Comparison of ENCODE assay signal across 20 cellular contexts in genomic region chr14:30580616-30581282, GRCh38.
"Had no signal": no experiment of that assay in that cellular context is flagged by ENCODE, and none has a peak within 500 bp of the region (broad histone marks: within the 10 kb centered on the region; RNA-seq: fewer than 3 reads in every experiment).

No MANE protein-coding gene starts in this region.

- H3K27me3 ChIP-seq: dorsolateral prefrontal cortex, heart right ventricle, transverse colon, uterus had no signal

- ATAC-seq: activated T-cell treated with anti-CD3 and anti-CD28 coated beads, Interleukin-2, amount 50 U/mL, for 72 hours; heart right ventricle; natural killer cell had no signal

- DNase-seq: activated CD4-positive, alpha-beta T cell treated with anti-CD3 and anti-CD28 coated beads, Interleukin-2, amount 50 U/mL, for 1 hour; activated CD4-positive, CD25-positive, alpha-beta regulatory T cell treated with anti-CD3 and anti-CD28 coated beads, Interleukin-2, amount 50 U/mL, for 72 hours; activated CD8-positive, alpha-beta memory T cell treated with anti-CD3 and anti-CD28 coated beads for 24 hours; activated CD8-positive, alpha-beta memory T cell treated with anti-CD3 and anti-CD28 coated beads, Interleukin-2, amount 50 U/mL, for 48 hours; activated effector memory CD4-positive, alpha-beta T cell treated with anti-CD3 and anti-CD28 coated beads, Interleukin-2, amount 50 U/mL, for 16 hours; activated naive CD4-positive, alpha-beta T cell treated with anti-CD3 and anti-CD28 coated beads, Interleukin-2, amount 50 U/mL, for 16 hours; activated T-cell treated with anti-CD3 and anti-CD28 coated beads, Interleukin-2, amount 50 U/mL, for 72 hours; dorsolateral prefrontal cortex; endodermal cell; heart right ventricle; immature natural killer cell; mesenchymal stem cell; natural killer cell; posterior cingulate gyrus; retina; SW 1271; T-helper 2 cell; transverse colon; uterus had no signal

- H3K9me3 ChIP-seq: transverse colon, uterus had no signal

- H3K4me3 ChIP-seq: dorsolateral prefrontal cortex, heart right ventricle, transverse colon, uterus had no signal

- H3K4me1 ChIP-seq: uterus had no signal

- H3K27ac ChIP-seq: dorsolateral prefrontal cortex, heart right ventricle, transverse colon, uterus, VCaP had no signal

- H3K36me3 ChIP-seq: uterus had no signal
